In the genomic region with DNA sequence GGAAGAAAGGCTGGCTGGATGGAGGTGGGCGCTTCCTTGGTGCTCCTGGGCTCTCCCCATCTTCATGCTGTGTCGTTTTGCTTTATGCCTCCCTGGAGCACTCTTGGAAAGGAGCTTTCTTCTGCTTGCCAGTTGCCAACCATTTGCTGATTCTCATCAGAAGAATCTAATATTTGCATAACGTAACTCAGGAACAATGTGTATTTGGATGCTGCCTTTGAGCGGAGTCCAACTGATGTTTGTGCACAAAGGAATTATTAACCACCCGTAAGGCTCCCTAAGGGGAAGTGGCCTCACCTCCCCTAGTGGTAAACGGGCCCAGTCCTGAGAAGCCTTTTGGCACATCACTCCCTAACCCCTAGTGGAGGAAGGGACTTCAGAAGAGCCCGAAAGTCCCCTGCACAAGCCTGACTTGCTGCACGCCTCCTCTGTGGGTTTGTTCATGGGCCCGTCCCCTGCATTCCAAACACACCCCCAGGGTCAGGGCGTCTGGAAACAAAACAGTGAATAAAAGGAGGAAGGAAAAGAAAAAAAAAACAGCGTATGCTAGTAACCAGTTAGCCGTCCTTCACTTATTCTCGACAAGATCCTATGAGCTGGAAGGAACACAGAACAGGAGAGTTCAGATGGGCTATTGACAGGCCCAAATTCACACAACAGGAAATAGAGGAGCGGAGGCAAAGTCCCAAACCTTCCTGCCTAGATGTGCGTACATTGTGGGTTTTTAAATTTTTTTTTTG, we compare ENCODE assay signal across 9 cellular contexts.
A peak's percentile ranks its signal among the peaks of the same experiment; 100 is the strongest.
DNase-seq lines count a peak whose midpoint lies in the region; ATAC-seq and TF ChIP-seq lines count a peak whose summit lies in the region.
"Had no signal": no experiment of that assay in that cellular context is flagged by ENCODE, and none has a peak within 500 bp of the region (broad histone marks: within the 10 kb centered on the region; RNA-seq: fewer than 3 reads in every experiment).

No MANE protein-coding gene starts in this region.

- intact Hi-C loops in prostate gland (cut with DNase I): loop anchor here (10.0 kb wide), 1 partner anchor 369 kb away; no protein-coding TSS in a partner anchor

- no peaks in the 10 kb centered on the region for H3K36me3 ChIP-seq in prostate gland

- TF ChIP-seq POLR2A in prostate gland (IDR thresholded peaks at IDR 0.05) (no peak), GM18505 (IDR thresholded peaks at IDR 0.05; ENCODE audit: borderline replicate concordance, extremely low read depth, insufficient read depth, insufficient read length) (no peak)

- DNase-seq in NCI-H526 treated with DMSO at 0.1 percent for 48 hours (lab: John Stamatoyannopoulos, UW) (peak; percentile 95), fibroblast of villous mesenchyme (ENCODE audit: low read depth) (peak; percentile 9), prostate gland (ENCODE audit: low spot score) (peak; percentile 83), DMS79 treated with DMSO at 0.1 percent for 48 hours (lab: John Stamatoyannopoulos, UW) (no peak)
- DNase-seq in activated naive CD4-positive, alpha-beta T cell treated with anti-CD3 and anti-CD28 coated beads, Interleukin-2, amount 10 ng/mL, durations not matched to agents 7 days and 5 days: no peak
- no peak for DNase-seq in stimulated activated CD4-positive, alpha-beta T cell treated with anti-CD3 and anti-CD28 coated beads, Interleukin-2, amount 100 ng/mL, for 48 hours
- DNase-seq: effector memory CD8-positive, alpha-beta T cell had no signal

- no peak overlapping the region for H3K27ac Mint-ChIP-seq in activated naive CD4-positive, alpha-beta T cell treated with anti-CD3 and anti-CD28 coated beads, Interleukin-2, amount 10 ng/mL, durations not matched to agents 7 days and 5 days
- H3K27ac Mint-ChIP-seq: effector memory CD8-positive, alpha-beta T cell had no signal

- CTCF ChIA-PET in activated naive CD4-positive, alpha-beta T cell treated with anti-CD3 and anti-CD28 coated beads, Interleukin-2, amount 10 ng/mL, durations not matched to agents 7 days and 5 days (lab: Charles Lee): no interaction called here

- no peak overlapping the region for H3K4me3 Mint-ChIP-seq in activated naive CD4-positive, alpha-beta T cell treated with anti-CD3 and anti-CD28 coated beads, Interleukin-2, amount 10 ng/mL, durations not matched to agents 7 days and 5 days
- H3K4me3 Mint-ChIP-seq: effector memory CD8-positive, alpha-beta T cell had no signal

- peaks cover 3% of the 10 kb centered on the region for H3K9me3 Mint-ChIP-seq in activated naive CD4-positive, alpha-beta T cell treated with anti-CD3 and anti-CD28 coated beads, Interleukin-2, amount 10 ng/mL, durations not matched to agents 7 days and 5 days

- no peaks in the 10 kb centered on the region for H3K9me3 ChIP-seq in prostate gland

- no peak overlapping the region for H3K4me3 ChIP-seq in fibroblast of villous mesenchyme (ENCODE audit: low read depth, low read length)
- no peak overlapping the region for H3K4me3 ChIP-seq in prostate gland

- H3K36me3 Mint-ChIP-seq in activated naive CD4-positive, alpha-beta T cell treated with anti-CD3 and anti-CD28 coated beads, Interleukin-2, amount 10 ng/mL, durations not matched to agents 7 days and 5 days: no peaks in the 10 kb centered on the region

- 15% methylated on average over 15 of the region's 15 CpGs for WGBS in prostate gland

- H3K4me1 Mint-ChIP-seq in activated naive CD4-positive, alpha-beta T cell treated with anti-CD3 and anti-CD28 coated beads, Interleukin-2, amount 10 ng/mL, durations not matched to agents 7 days and 5 days: no peaks in the 10 kb centered on the region

- H3K27me3 ChIP-seq in prostate gland (replicated peaks; ENCODE audit: insufficient read depth): no peaks in the 10 kb centered on the region

- peak overlapping the region; percentile 32 to 69 for H3K27ac ChIP-seq in prostate gland

- H3K27me3 Mint-ChIP-seq in activated naive CD4-positive, alpha-beta T cell treated with anti-CD3 and anti-CD28 coated beads, Interleukin-2, amount 10 ng/mL, durations not matched to agents 7 days and 5 days: no peaks in the 10 kb centered on the region

- TF ChIP-seq CTCF in fibroblast of villous mesenchyme (IDR thresholded peaks at IDR 0.05; ENCODE audit: insufficient read depth, low read depth, low read length) (no peak), prostate gland (IDR thresholded peaks at IDR 0.05) (peak in 3 of 4 experiments; percentile 34 to 46 (median 45))

- peaks cover 4% of the 10 kb centered on the region for H3K4me1 ChIP-seq in prostate gland (replicated peaks)

- ATAC-seq in GM18907 (IDR thresholded peaks at IDR 0.05; ENCODE audit: unreplicated experiment) (peak; percentile 49), GM18505 (IDR thresholded peaks at IDR 0.05; ENCODE audit: unreplicated experiment) (no peak)
- ATAC-seq: effector memory CD8-positive, alpha-beta T cell had no signal

Comparison
In these comparisons a context has a peak if more than half of its experiments do, and no peak if none do; other contexts are left out.
1. DNase-seq: peak in NCI-H526 treated with DMSO at 0.1 percent for 48 hours (single experiment), fibroblast of villous mesenchyme (single experiment) and prostate gland (single experiment); none in activated naive CD4-positive, alpha-beta T cell treated with anti-CD3 and anti-CD28 coated beads, Interleukin-2, amount 10 ng/mL, durations not matched to agents 7 days and 5 days (single experiment), stimulated activated CD4-positive, alpha-beta T cell treated with anti-CD3 and anti-CD28 coated beads, Interleukin-2, amount 100 ng/mL, for 48 hours (0 of 2) and DMS79 treated with DMSO at 0.1 percent for 48 hours (single experiment).